28 cellular contexts compared by ENCODE assay signal in the genomic region with DNA sequence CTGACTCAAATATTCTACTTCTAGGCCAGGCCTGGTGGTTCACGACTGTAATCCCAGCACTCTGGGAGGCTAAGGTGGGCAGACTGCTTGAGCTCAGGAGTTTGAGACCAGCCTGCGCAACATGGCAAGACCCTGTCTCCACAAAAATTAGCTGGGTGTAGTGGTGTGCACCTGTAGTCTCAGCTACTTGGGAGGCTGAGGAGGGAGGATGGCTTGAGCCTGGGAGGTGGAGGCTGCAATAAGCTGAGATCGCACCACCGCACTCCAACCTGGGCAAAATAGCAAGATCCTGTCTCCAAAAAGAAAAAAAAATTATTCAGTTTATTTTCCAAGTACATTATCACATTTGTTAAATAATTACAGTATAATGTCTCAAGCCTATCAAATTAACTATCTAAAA.
"Had no signal": no experiment of that assay in that cellular context is flagged by ENCODE, and none has a peak within 500 bp of the region (broad histone marks: within the 10 kb centered on the region; RNA-seq: fewer than 3 reads in every experiment).

No MANE protein-coding gene starts in this region.

- FAIRE-seq: bronchial epithelial cell had no signal

- H3K9ac ChIP-seq: KMS-11, SK-N-SH had no signal

- H3K9me3 ChIP-seq: SJCRH30, SK-N-SH had no signal

- H3K27ac ChIP-seq: KMS-11, SJCRH30 had no signal

- ATAC-seq: activated CD4-positive, alpha-beta T cell treated with anti-CD3 and anti-CD28 coated beads for 36 hours; activated CD4-positive, CD25-positive, alpha-beta regulatory T cell treated with anti-CD3 and anti-CD28 coated beads, Interleukin-2, amount 50 U/mL, for 24 hours; activated CD8-positive, alpha-beta T cell treated with anti-CD3 and anti-CD28 coated beads, Interleukin-2, amount 10 ng/mL, durations not matched to agents 7 days and 5 days; activated naive CD8-positive, alpha-beta T cell treated with anti-CD3 and anti-CD28 coated beads, Interleukin-2, amount 50 U/mL, for 24 hours; activated T-cell treated with anti-CD3 and anti-CD28 coated beads, Interleukin-2, amount 50 U/mL, for 4 hours; PC-3 had no signal

- H3K27me3 ChIP-seq: SJCRH30 had no signal

- H3K4me3 ChIP-seq: SJCRH30 had no signal

- H3K4me2 ChIP-seq: SK-N-SH had no signal

- H3K9me2 ChIP-seq: SK-N-SH had no signal

- H3K4me1 ChIP-seq: SJCRH30 had no signal

- DNase-seq: activated CD4-positive, alpha-beta T cell treated with anti-CD3 and anti-CD28 coated beads for 36 hours; activated CD4-positive, alpha-beta T cell treated with anti-CD3 and anti-CD28 coated beads, Interleukin-2, amount 10 ng/mL, durations not matched to agents 7 days and 5 days; activated CD4-positive, alpha-beta T cell treated with anti-CD3 and anti-CD28 coated beads, Interleukin-2, amount 50 U/mL, for 48 hours; activated CD8-positive, alpha-beta T cell treated with anti-CD3 and anti-CD28 coated beads, Interleukin-2, amount 10 ng/mL, durations not matched to agents 7 days and 5 days; activated naive CD4-positive, alpha-beta T cell treated with anti-CD3 and anti-CD28 coated beads, Interleukin-2, amount 10 ng/mL, durations not matched to agents 7 days and 5 days; activated naive CD8-positive, alpha-beta T cell treated with anti-CD3 and anti-CD28 coated beads, Interleukin-2, amount 50 U/mL, for 24 hours; activated T-cell treated with anti-CD3 and anti-CD28 coated beads for 4 hours; activated T-cell treated with anti-CD3 and anti-CD28 coated beads, Interleukin-2, amount 50 U/mL, for 4 hours; anterior cingulate cortex; caudate nucleus; cerebellar nuclear complex; NCI-H1105; NCI-H1417 treated with DMSO at 0.1 percent for 48 hours; NCI-H187 treated with DMSO at 0.1 percent for 48 hours; NCI-H2081; NCI-H2171 treated with DMSO at 0.1 percent for 48 hours; NCI-H2227 treated with DMSO at 0.1 percent for 48 hours; NCI-H446; NCI-H510A treated with DMSO at 0.1 percent for 48 hours; NCI-H526 treated with DMSO at 0.1 percent for 48 hours; NCI-H774; PC-3; SHP77; SJCRH30; SK-N-SH had no signal
